In genomic region chr1:246831543-246831942, GRCh38 we compare ENCODE assay signal across 24 cellular contexts.
DNase-seq lines count a peak whose midpoint lies in the region; ATAC-seq and TF ChIP-seq lines count a peak whose summit lies in the region.
"Had no signal": no experiment of that assay in that cellular context is flagged by ENCODE, and none has a peak within 500 bp of the region (broad histone marks: within the 10 kb centered on the region; RNA-seq: fewer than 3 reads in every experiment).

No MANE protein-coding gene starts in this region.

- POLR2A ChIA-PET in activated CD8-positive, alpha-beta T cell treated with anti-CD3 and anti-CD28 coated beads, Interleukin-2, amount 10 ng/mL, durations not matched to agents 7 days and 5 days (lab: Charles Lee), result no interaction called here

- H3K4me1 Mint-ChIP-seq in endothelial cell (ENCODE audit: unreplicated experiment), result peaks cover 18% of the 10 kb centered on the region
- no peaks in the 10 kb centered on the region for H3K4me1 Mint-ChIP-seq in activated CD8-positive, alpha-beta T cell treated with anti-CD3 and anti-CD28 coated beads, Interleukin-2, amount 10 ng/mL, durations not matched to agents 7 days and 5 days (ENCODE audit: low read depth)
- H3K4me1 Mint-ChIP-seq in T-helper 2 cell treated with Interferon-gamma antibody and Interleukin-4, amounts not matched to agents 5 μg/mL and 100 μg/mL, for 36 hours (ENCODE audit: low read depth), result no peaks in the 10 kb centered on the region
- H3K4me1 Mint-ChIP-seq: H9 had no signal

- DNase-seq in heart right ventricle (no peak), right atrium auricular region (ENCODE audit: low spot score) (no peak), endothelial cell (ENCODE audit: low spot score) (no peak), lung microvascular endothelial cell (ENCODE audit: low read depth in 2 of 2) (peak; percentile 19 to 45)
- DNase-seq in activated CD8-positive, alpha-beta T cell treated with anti-CD3 and anti-CD28 coated beads, Interleukin-2, amount 10 ng/mL, durations not matched to agents 7 days and 5 days, result no peak
- DNase-seq in T-helper 2 cell treated with Interferon-gamma antibody and Interleukin-4, amounts not matched to agents 5 μg/mL and 100 μg/mL, for 36 hours (ENCODE audit: low spot score), result no peak
- DNase-seq: 8988T; ACHN; AML-193; BE2C; CD4-positive, alpha-beta T cell; CD8-positive, alpha-beta memory T cell; DMS 273 treated with DMSO at 0.1 percent for 48 hours; DMS79; EL; GDM1; GM23248; H9 had no signal

- H3K27ac ChIP-seq in heart right ventricle (peak overlapping the region in 2 of 10 donors; percentile 7 to 41), right atrium auricular region (no peak overlapping the region)
- H3K27ac ChIP-seq: A549; BLaER1 treated with 17β-estradiol and CSF1 and Interleukin-3, amounts not matched to agents 10 nM and 100 nM; GM23248 had no signal

- TF ChIP-seq CTCF in heart right ventricle (IDR thresholded peaks at IDR 0.05), result no peak
- no peak for TF ChIP-seq CTCF in right atrium auricular region (IDR thresholded peaks at IDR 0.05)
- no peak for TF ChIP-seq CTCF in endothelial cell (IDR thresholded peaks at IDR 0.05; ENCODE audit: unreplicated experiment)

- CTCF ChIA-PET in activated CD8-positive, alpha-beta T cell treated with anti-CD3 and anti-CD28 coated beads, Interleukin-2, amount 10 ng/mL, durations not matched to agents 7 days and 5 days (lab: Charles Lee), result no interaction called here

- H3K9me3 ChIP-seq in heart right ventricle (peaks cover 0 to 17% (median 4%) of the 10 kb centered on the region in 11 donors), right atrium auricular region (peaks cover 0 to 8% of the 10 kb centered on the region in 2 donors)
- H3K9me3 ChIP-seq: BE2C had no signal

- H3K27me3 Mint-ChIP-seq in endothelial cell (ENCODE audit: unreplicated experiment), result peaks cover 2% of the 10 kb centered on the region
- H3K27me3 Mint-ChIP-seq in activated CD8-positive, alpha-beta T cell treated with anti-CD3 and anti-CD28 coated beads, Interleukin-2, amount 10 ng/mL, durations not matched to agents 7 days and 5 days (ENCODE audit: low read depth), result peaks cover 8% of the 10 kb centered on the region
- no peaks in the 10 kb centered on the region for H3K27me3 Mint-ChIP-seq in T-helper 2 cell treated with Interferon-gamma antibody and Interleukin-4, amounts not matched to agents 5 μg/mL and 100 μg/mL, for 36 hours (ENCODE audit: low read depth)

- 50 to 51% methylated on average over 4 of the region's 4 CpGs for WGBS in heart right ventricle, 2 donors

- H3K4me1 ChIP-seq in heart right ventricle (peaks cover 0 to 20% (median 0%) of the 10 kb centered on the region in 9 donors), right atrium auricular region (no peaks in the 10 kb centered on the region)
- H3K4me1 ChIP-seq: A549, BE2C had no signal

- H3K4me3 ChIP-seq in heart right ventricle (no peak overlapping the region), right atrium auricular region (no peak overlapping the region)
- H3K4me3 ChIP-seq: A549; BLaER1 treated with 17β-estradiol and CSF1 and Interleukin-3, amounts not matched to agents 10 nM and 100 nM; GM12878; GM23248 had no signal

- peaks cover 10% of the 10 kb centered on the region for H3K36me3 Mint-ChIP-seq in endothelial cell (ENCODE audit: low read depth, unreplicated experiment)
- H3K36me3 Mint-ChIP-seq in activated CD8-positive, alpha-beta T cell treated with anti-CD3 and anti-CD28 coated beads, Interleukin-2, amount 10 ng/mL, durations not matched to agents 7 days and 5 days (ENCODE audit: low read depth), result peaks cover 5% of the 10 kb centered on the region
- H3K36me3 Mint-ChIP-seq in T-helper 2 cell treated with Interferon-gamma antibody and Interleukin-4, amounts not matched to agents 5 μg/mL and 100 μg/mL, for 36 hours (ENCODE audit: low read depth), result no peaks in the 10 kb centered on the region

- H3K9me3 Mint-ChIP-seq in endothelial cell (ENCODE audit: unreplicated experiment), result peaks cover 6% of the 10 kb centered on the region
- H3K9me3 Mint-ChIP-seq in activated CD8-positive, alpha-beta T cell treated with anti-CD3 and anti-CD28 coated beads, Interleukin-2, amount 10 ng/mL, durations not matched to agents 7 days and 5 days (ENCODE audit: insufficient read depth), result peaks cover 9% of the 10 kb centered on the region
- peaks cover 17% of the 10 kb centered on the region for H3K9me3 Mint-ChIP-seq in T-helper 2 cell treated with Interferon-gamma antibody and Interleukin-4, amounts not matched to agents 5 μg/mL and 100 μg/mL, for 36 hours
- H3K9me3 Mint-ChIP-seq: CD4-positive, alpha-beta T cell had no signal

- no peak overlapping the region for H3K4me3 Mint-ChIP-seq in endothelial cell (ENCODE audit: unreplicated experiment)
- no peak overlapping the region for H3K4me3 Mint-ChIP-seq in activated CD8-positive, alpha-beta T cell treated with anti-CD3 and anti-CD28 coated beads, Interleukin-2, amount 10 ng/mL, durations not matched to agents 7 days and 5 days
- no peak overlapping the region for H3K4me3 Mint-ChIP-seq in T-helper 2 cell treated with Interferon-gamma antibody and Interleukin-4, amounts not matched to agents 5 μg/mL and 100 μg/mL, for 36 hours
- H3K4me3 Mint-ChIP-seq: CD14-positive monocyte; CD4-positive, alpha-beta T cell; CD8-positive, alpha-beta memory T cell; H9 had no signal

- H3K27me3 ChIP-seq in heart right ventricle (no peaks in the 10 kb centered on the region), right atrium auricular region (no peaks in the 10 kb centered on the region)
- H3K27me3 ChIP-seq: BE2C; BLaER1 treated with 17β-estradiol and CSF1 and Interleukin-3, amounts not matched to agents 10 nM and 100 nM had no signal

- intact Hi-C loops in heart right ventricle (cut with DNase I), result no loop called here

- peak overlapping the region; percentile 87 for H3K27ac Mint-ChIP-seq in endothelial cell (ENCODE audit: unreplicated experiment)
- H3K27ac Mint-ChIP-seq in activated CD8-positive, alpha-beta T cell treated with anti-CD3 and anti-CD28 coated beads, Interleukin-2, amount 10 ng/mL, durations not matched to agents 7 days and 5 days, result no peak overlapping the region
- H3K27ac Mint-ChIP-seq in T-helper 2 cell treated with Interferon-gamma antibody and Interleukin-4, amounts not matched to agents 5 μg/mL and 100 μg/mL, for 36 hours, result no peak overlapping the region
- H3K27ac Mint-ChIP-seq: CD4-positive, alpha-beta T cell; CD8-positive, alpha-beta memory T cell; H9 had no signal

- ATAC-seq in heart right ventricle (peak in 5 of 8 donors; percentile 40 to 71 (median 57)), HG02763 (IDR thresholded peaks at IDR 0.05; ENCODE audit: unreplicated experiment) (no peak)
- ATAC-seq in activated CD8-positive, alpha-beta T cell treated with anti-CD3 and anti-CD28 coated beads, Interleukin-2, amount 10 ng/mL, durations not matched to agents 7 days and 5 days, result no peak
- ATAC-seq: A549, GM12878, HCT116 had no signal

- no peaks in the 10 kb centered on the region for H3K36me3 ChIP-seq in heart right ventricle
- no peaks in the 10 kb centered on the region for H3K36me3 ChIP-seq in right atrium auricular region
- H3K36me3 ChIP-seq: BE2C had no signal

Comparison
In these comparisons a context has a peak if more than half of its experiments do, and no peak if none do; other contexts are left out.
1. ATAC-seq: peak in heart right ventricle (5 of 8); none in HG02763 (single experiment) and activated CD8-positive, alpha-beta T cell treated with anti-CD3 and anti-CD28 coated beads, Interleukin-2, amount 10 ng/mL, durations not matched to agents 7 days and 5 days (single experiment).
2. DNase-seq: peak in lung microvascular endothelial cell (2 of 2); none in heart right ventricle (0 of 2), right atrium auricular region (single experiment), endothelial cell (single experiment), activated CD8-positive, alpha-beta T cell treated with anti-CD3 and anti-CD28 coated beads, Interleukin-2, amount 10 ng/mL, durations not matched to agents 7 days and 5 days (single experiment) and T-helper 2 cell treated with Interferon-gamma antibody and Interleukin-4, amounts not matched to agents 5 μg/mL and 100 μg/mL, for 36 hours (single experiment).